26 cellular contexts compared by ENCODE assay signal in the genomic region with DNA sequence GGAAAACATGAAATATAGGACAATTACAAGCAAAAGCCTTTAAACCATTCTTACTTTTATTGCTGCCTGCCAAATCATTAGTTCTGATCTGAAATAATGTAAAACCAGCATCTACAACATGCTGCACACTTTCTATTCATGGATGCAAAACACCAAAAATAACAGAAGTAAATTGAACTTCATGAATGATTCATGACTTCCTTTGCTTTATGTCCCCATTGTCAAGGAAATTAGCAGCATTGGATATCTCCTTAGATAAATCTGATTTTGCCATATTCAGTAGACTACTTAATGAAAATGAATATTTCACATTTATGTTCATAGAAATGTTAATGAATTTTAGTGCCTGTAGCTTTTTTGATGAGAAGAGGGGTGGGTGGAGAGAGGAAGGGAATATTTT.
"Had no signal": no experiment of that assay in that cellular context is flagged by ENCODE, and none has a peak within 500 bp of the region (broad histone marks: within the 10 kb centered on the region; RNA-seq: fewer than 3 reads in every experiment).

No MANE protein-coding gene starts in this region.

- DNase-seq: stimulated activated CD4-positive, alpha-beta T cell treated with anti-CD3 and anti-CD28 coated beads, Interleukin-2, amount 100 ng/mL, for 48 hours; stimulated activated CD4-positive, alpha-beta T cell treated with anti-CD3 and anti-CD28 coated beads, Interleukin-4, amount 100 ng/mL, for 1 hour; stimulated activated CD4-positive, alpha-beta T cell treated with anti-CD3 and anti-CD28 coated beads, Interleukin-4, amount 100 ng/mL, for 24 hours; stimulated activated CD4-positive, alpha-beta T cell treated with anti-CD3 and anti-CD28 coated beads, Interleukin-4, amount 100 ng/mL, for 4 hours; stimulated activated CD8-positive, alpha-beta memory T cell treated with anti-CD3 and anti-CD28 coated beads, Interleukin-4, amount 100 ng/mL, for 48 hours; stimulated activated naive B cell treated with anti-CD40 and anti-IgM and Interleukin-4, amounts not matched to agents 10 μg/mL and 1 μg/mL and 100 μg/mL, for 72 hours; stimulated activated naive CD4-positive, alpha-beta T cell; stimulated activated naive CD4-positive, alpha-beta T cell treated with Interleukin-2 at 50 U/mL for 16 hours; stimulated activated naive CD8-positive, alpha-beta T cell treated with anti-CD3 and anti-CD28 coated beads, Interleukin-15, amount 100 ng/mL, for 72 hours; stimulated activated naive CD8-positive, alpha-beta T cell treated with anti-CD3 and anti-CD28 coated beads, Interleukin-15, Interleukin-2, amounts not matched to agents 100 U/mL and 50 U/mL, for 24 hours; stomach; substantia nigra; testis; thyroid gland; tibial artery; transverse colon; trophoblast cell; upper lobe of left lung; upper lobe of right lung; uterus had no signal

- H3K36me3 ChIP-seq: stomach, suprapubic skin, thoracic aorta, thyroid gland, tibial artery, tibial nerve, transverse colon, upper lobe of left lung, upper lobe of right lung, uterus, vagina had no signal

- H3K4me1 ChIP-seq: stomach, suprapubic skin, testis, thyroid gland, tibial artery, tibial nerve, transverse colon, upper lobe of left lung, upper lobe of right lung, uterus, vagina had no signal

- H3K4me3 ChIP-seq: stomach, suprapubic skin, testis, thoracic aorta, thyroid gland, tibial artery, tibial nerve, transverse colon, upper lobe of left lung, upper lobe of right lung, uterus, vagina had no signal

- H3K9me3 ChIP-seq: stomach, suprapubic skin, testis, thoracic aorta, thyroid gland, tibial artery, tibial nerve, transverse colon, upper lobe of left lung, upper lobe of right lung, uterus, vagina had no signal

- H3K27ac ChIP-seq: stomach, suprapubic skin, testis, thoracic aorta, thyroid gland, tibial artery, tibial nerve, transverse colon, upper lobe of left lung, upper lobe of right lung, uterus, vagina had no signal

- H3K27me3 ChIP-seq: stomach, suprapubic skin, testis, thyroid gland, tibial artery, tibial nerve, transverse colon, upper lobe of left lung, upper lobe of right lung, uterus, vagina had no signal

- ATAC-seq: stimulated activated effector memory CD8-positive, alpha-beta T cell treated with anti-CD3 and anti-CD28 coated beads, Interleukin-12 subunit alpha, Interleukin-12 subunit beta, amount 100 ng/mL, for 72 hours; stimulated activated memory B cell treated with anti-CD40 and anti-IgM and Interleukin-4, amounts not matched to agents 10 μg/mL and 1 μg/mL and 100 μg/mL, for 72 hours; stimulated activated naive B cell treated with anti-CD40 and anti-IgM and Interleukin-4, amounts not matched to agents 10 μg/mL and 1 μg/mL and 100 μg/mL, for 72 hours; stimulated activated naive CD8-positive, alpha-beta T cell treated with anti-CD3 and anti-CD28 coated beads, Interleukin-15, amount 100 ng/mL, for 72 hours; stimulated activated naive CD8-positive, alpha-beta T cell treated with anti-CD3 and anti-CD28 coated beads, Interleukin-15, Interleukin-2, amounts not matched to agents 100 U/mL and 50 U/mL, for 24 hours; upper lobe of right lung had no signal
